Comparison of ENCODE assay signal across 24 cellular contexts in genomic region chr11:42840176-42840829, GRCh38.
DNase-seq lines count a peak whose midpoint lies in the region; ATAC-seq, FAIRE-seq and TF ChIP-seq lines count a peak whose summit lies in the region.
"Had no signal": no experiment of that assay in that cellular context is flagged by ENCODE, and none has a peak within 500 bp of the region (broad histone marks: within the 10 kb centered on the region; RNA-seq: fewer than 3 reads in every experiment).

No MANE protein-coding gene starts in this region.

- H3K27ac ChIP-seq in neural cell (ENCODE audit: low read length), result no peak overlapping the region
- H3K27ac ChIP-seq: 22Rv1, BLaER1, lower lobe of right lung, Peyer's patch, tibial artery had no signal

- H3K27me3 ChIP-seq in neural cell (ENCODE audit: insufficient read depth, low read depth, low read length), result no peaks in the 10 kb centered on the region
- H3K27me3 ChIP-seq: BLaER1, Peyer's patch, tibial artery had no signal

- no peak overlapping the region for H3K9ac ChIP-seq in neural cell (ENCODE audit: low read length)
- H3K9ac ChIP-seq: BLaER1 had no signal

- no peaks in the 10 kb centered on the region for H4K20me1 ChIP-seq in neural cell (ENCODE audit: insufficient read depth)
- H4K20me1 ChIP-seq: BLaER1 had no signal

- no peak for FAIRE-seq in GM19239 (lab: Jason Lieb, UNC)
- FAIRE-seq: islet of Langerhans had no signal

- H3F3A ChIP-seq in neural cell (ENCODE audit: insufficient read depth, low read length, poor library complexity, severe bottlenecking), result no peaks in the 10 kb centered on the region

- no peaks in the 10 kb centered on the region for H3K79me2 ChIP-seq in neural cell (replicated peaks; ENCODE audit: insufficient read depth, low read length)

- DNase-seq in DMS53 (lab: John Stamatoyannopoulos, UW) (peak; percentile 6), DMS53 treated with DMSO at 0.1 percent for 48 hours (lab: John Stamatoyannopoulos, UW; ENCODE audit: unreplicated experiment) (no peak), NCI-H524 (lab: John Stamatoyannopoulos, UW) (no peak), GM19239 (ENCODE audit: insufficient read length, low spot score) (no peak)
- DNase-seq: activated CD4-positive, CD25-positive, alpha-beta regulatory T cell treated with anti-CD3 and anti-CD28 coated beads, Interleukin-2, amount 50 U/mL, for 72 hours; endodermal cell; GF-D8; H7; Karpas-422; lower lobe of right lung; NCI-H1105; NCI-H2171; NCI-H774; Peyer's patch; right cardiac atrium; stimulated activated naive CD4-positive, alpha-beta T cell treated with Interleukin-2 at 50 U/mL for 16 hours; tibial artery had no signal

- no peak for TF ChIP-seq RAD21 in neural cell (conservative IDR thresholded peaks at IDR 0.05)

- no peak for TF ChIP-seq CTCF in neural cell (IDR thresholded peaks at IDR 0.05; ENCODE audit: poor library complexity, severe bottlenecking)

- TF ChIP-seq EP300 in neural cell (conservative IDR thresholded peaks at IDR 0.05; ENCODE audit: poor library complexity, severe bottlenecking), result peak; percentile 63

- H3K4me2 ChIP-seq in neural cell (ENCODE audit: low read length), result no peak overlapping the region
- H3K4me2 ChIP-seq: BLaER1 had no signal

- H3K9me2 ChIP-seq in neural cell (ENCODE audit: insufficient read depth, low read length), result no peaks in the 10 kb centered on the region

- H3K4me3 ChIP-seq in neural cell (ENCODE audit: low read length), result no peak overlapping the region
- H3K4me3 ChIP-seq: BLaER1, lower lobe of right lung, Peyer's patch, tibial artery had no signal

- H2AFZ ChIP-seq in neural cell (ENCODE audit: low read depth, low read length), result no peak overlapping the region

- H3K9me3 ChIP-seq in neural cell (ENCODE audit: low read length), result no peaks in the 10 kb centered on the region
- H3K9me3 ChIP-seq: BLaER1, lower lobe of right lung, Peyer's patch, tibial artery had no signal

- peak; percentile 70 for ATAC-seq in HG02759 (IDR thresholded peaks at IDR 0.05; ENCODE audit: unreplicated experiment)
- peak; percentile 69 for ATAC-seq in HG03442 (IDR thresholded peaks at IDR 0.05; ENCODE audit: unreplicated experiment)
- ATAC-seq in HG03139 (IDR thresholded peaks at IDR 0.05; ENCODE audit: unreplicated experiment), result no peak
- ATAC-seq: lower lobe of right lung, right cardiac atrium had no signal

- no peaks in the 10 kb centered on the region for H3K36me3 ChIP-seq in neural cell (ENCODE audit: insufficient read depth, low read length)
- H3K36me3 ChIP-seq: BLaER1, lower lobe of right lung, Peyer's patch, tibial artery had no signal

TF ChIP-seq in neural cell, 6 proteins besides CTCF, POLR2A, EP300 and RAD21:
- TF ChIP-seq POLR2AphosphoS5 (IDR thresholded peaks at IDR 0.05) (no peak), TAF1 (IDR thresholded peaks at IDR 0.05; ENCODE audit: low read depth) (no peak), REST (IDR thresholded peaks at IDR 0.05; ENCODE audit: borderline replicate concordance) (no peak), SMC3 (conservative IDR thresholded peaks at IDR 0.05; ENCODE audit: poor library complexity) (no peak), MXI1 (conservative IDR thresholded peaks at IDR 0.05; ENCODE audit: poor library complexity, severe bottlenecking) (no peak), EZH2 (IDR thresholded peaks at IDR 0.05; ENCODE audit: borderline replicate concordance, insufficient read depth, low read length, poor library complexity, severe bottlenecking) (no peak)
TF ChIP-seq in neural cell: peak in this region for 0.
